Comparison of ENCODE assay signal across 16 cellular contexts in the genomic region with DNA sequence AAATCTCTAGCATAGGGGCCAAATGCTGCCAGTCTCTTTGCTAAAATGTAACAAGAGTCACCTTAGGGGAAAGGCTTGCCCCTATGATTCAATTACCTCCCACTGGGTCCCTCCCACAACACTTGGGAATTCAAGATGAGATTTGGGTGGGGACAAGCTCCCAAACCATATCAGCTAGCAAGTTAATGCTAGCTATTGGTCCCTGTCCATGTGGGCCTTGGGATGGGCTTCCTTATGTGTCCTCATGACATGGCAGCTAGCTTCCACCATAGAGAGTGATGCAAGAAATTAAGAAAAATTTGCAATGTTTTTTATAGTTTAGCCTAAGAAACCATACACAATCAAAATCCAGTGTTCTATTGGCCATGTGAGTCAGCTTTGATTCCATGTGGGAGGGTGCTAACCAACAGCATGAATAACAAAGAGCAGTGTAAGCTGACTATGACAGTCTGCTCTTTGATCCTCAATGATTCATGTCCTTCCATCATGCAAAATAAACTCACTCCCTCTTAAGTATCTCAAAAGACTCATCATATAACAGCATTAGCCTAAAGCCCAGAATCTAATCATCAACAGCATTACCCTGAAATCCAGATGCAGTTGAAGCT. TPM values are rescaled to one million over a fixed set of nuclear protein-coding genes. Genes with fewer than 3 reads are reported as not detected.
DNase-seq lines count a peak whose midpoint lies in the region; ATAC-seq and TF ChIP-seq lines count a peak whose summit lies in the region.
"Had no signal": no experiment of that assay in that cellular context is flagged by ENCODE, and none has a peak within 500 bp of the region (broad histone marks: within the 10 kb centered on the region; RNA-seq: fewer than 3 reads in every experiment).

No MANE protein-coding gene starts in this region.

- no peak overlapping the region for H3K4me3 ChIP-seq in lower leg skin (ENCODE audit: low read depth, poor library complexity, severe bottlenecking)
- H3K4me3 ChIP-seq: cardiac muscle cell, neural progenitor cell, spleen had no signal

- peaks cover 41% of the 10 kb centered on the region for H3K36me3 Mint-ChIP-seq in natural killer cell treated with Interleukin-12 subunit alpha and Interleukin-12 subunit beta and Interleukin-15 and Interleukin-18, amount 100 ng/mL, for 72 hours
- peaks cover 24% of the 10 kb centered on the region for H3K36me3 Mint-ChIP-seq in natural killer cell
- H3K36me3 Mint-ChIP-seq in activated T-helper 17 cell treated with anti-CD3 and anti-CD28 coated beads, Interleukin-2, amount 50 U/mL, for 72 hours (ENCODE audit: low read depth): no peaks in the 10 kb centered on the region

- peaks cover 9 to 10% of the 10 kb centered on the region in 2 donors for H3K4me1 Mint-ChIP-seq in natural killer cell treated with Interleukin-12 subunit alpha and Interleukin-12 subunit beta and Interleukin-15 and Interleukin-18, amount 100 ng/mL, for 72 hours (ENCODE audit: low read depth in 2 of 2)
- peaks cover 0 to 6% of the 10 kb centered on the region in 2 donors for H3K4me1 Mint-ChIP-seq in natural killer cell
- no peaks in the 10 kb centered on the region for H3K4me1 Mint-ChIP-seq in activated T-helper 17 cell treated with anti-CD3 and anti-CD28 coated beads, Interleukin-2, amount 50 U/mL, for 72 hours
- H3K4me1 Mint-ChIP-seq: neural progenitor cell; stimulated activated memory B cell treated with anti-CD40 and anti-IgM and Interleukin-4, amounts not matched to agents 10 μg/mL and 1 μg/mL and 100 μg/mL, for 72 hours had no signal

- peak overlapping the region; percentile 12 for H3K27ac ChIP-seq in temporal lobe (ENCODE audit: low read depth, low read length)
- H3K27ac ChIP-seq: cardiac muscle cell, neural progenitor cell, spleen had no signal

- TF ChIP-seq CTCF in natural killer cell (IDR thresholded peaks at IDR 0.05): no peak
- no peak for TF ChIP-seq CTCF in lower leg skin (IDR thresholded peaks at IDR 0.05)

- H3K27ac Mint-ChIP-seq in natural killer cell treated with Interleukin-12 subunit alpha and Interleukin-12 subunit beta and Interleukin-15 and Interleukin-18, amount 100 ng/mL, for 72 hours: no peak overlapping the region
- H3K27ac Mint-ChIP-seq in natural killer cell: no peak overlapping the region
- peak overlapping the region; percentile 48 for H3K27ac Mint-ChIP-seq in activated T-helper 17 cell treated with anti-CD3 and anti-CD28 coated beads, Interleukin-2, amount 50 U/mL, for 72 hours
- H3K27ac Mint-ChIP-seq: neural progenitor cell; stimulated activated memory B cell treated with anti-CD40 and anti-IgM and Interleukin-4, amounts not matched to agents 10 μg/mL and 1 μg/mL and 100 μg/mL, for 72 hours had no signal

- ATAC-seq in natural killer cell treated with Interleukin-12 subunit alpha and Interleukin-12 subunit beta and Interleukin-15 and Interleukin-18, amount 100 ng/mL, for 72 hours: peak; percentile 17 to 62
- no peak for ATAC-seq in natural killer cell
- peak; percentile 100 for ATAC-seq in activated T-helper 17 cell treated with anti-CD3 and anti-CD28 coated beads, Interleukin-2, amount 50 U/mL, for 72 hours (replicated peaks)
- ATAC-seq: left ventricle myocardium superior; Panc1; stimulated activated memory B cell treated with anti-CD40 and anti-IgM and Interleukin-4, amounts not matched to agents 10 μg/mL and 1 μg/mL and 100 μg/mL, for 72 hours had no signal

- intact Hi-C loops in natural killer cell (cut with micrococcal nuclease): no loop called here
- intact Hi-C loops in lower leg skin (cut with DNase I; ENCODE audit: low total_unique reads): loop anchor here (5.0 kb wide), 1 partner anchor 770 kb away; no protein-coding TSS in a partner anchor

- no peak overlapping the region for H3K4me3 Mint-ChIP-seq in natural killer cell treated with Interleukin-12 subunit alpha and Interleukin-12 subunit beta and Interleukin-15 and Interleukin-18, amount 100 ng/mL, for 72 hours
- no peak overlapping the region for H3K4me3 Mint-ChIP-seq in natural killer cell
- H3K4me3 Mint-ChIP-seq in activated T-helper 17 cell treated with anti-CD3 and anti-CD28 coated beads, Interleukin-2, amount 50 U/mL, for 72 hours: peak overlapping the region; percentile 10
- H3K4me3 Mint-ChIP-seq: neural progenitor cell; stimulated activated memory B cell treated with anti-CD40 and anti-IgM and Interleukin-4, amounts not matched to agents 10 μg/mL and 1 μg/mL and 100 μg/mL, for 72 hours had no signal

- no peak for TF ChIP-seq POLR2A in lower leg skin (IDR thresholded peaks at IDR 0.05)

- no peak for DNase-seq in natural killer cell treated with Interleukin-12 subunit alpha and Interleukin-12 subunit beta and Interleukin-15 and Interleukin-18, amount 100 ng/mL, for 72 hours (ENCODE audit: low spot score)
- DNase-seq in natural killer cell (no peak), foreskin melanocyte (peak; percentile 48), GOT3 (lab: John Stamatoyannopoulos, UW) (no peak), SHP77 (lab: John Stamatoyannopoulos, UW) (no peak), lower leg skin (ENCODE audit: low spot score in 2 of 2) (no peak)
- DNase-seq: left ventricle myocardium superior, MV-4-11, NCI-H446 treated with DMSO at 0.1 percent for 48 hours, spleen had no signal

- H3K9me3 Mint-ChIP-seq in natural killer cell treated with Interleukin-12 subunit alpha and Interleukin-12 subunit beta and Interleukin-15 and Interleukin-18, amount 100 ng/mL, for 72 hours: peaks cover 4% of the 10 kb centered on the region
- H3K9me3 Mint-ChIP-seq in natural killer cell: peaks cover 6 to 7% of the 10 kb centered on the region in 2 donors
- peaks cover 4% of the 10 kb centered on the region for H3K9me3 Mint-ChIP-seq in activated T-helper 17 cell treated with anti-CD3 and anti-CD28 coated beads, Interleukin-2, amount 50 U/mL, for 72 hours

- H3K27me3 Mint-ChIP-seq in natural killer cell treated with Interleukin-12 subunit alpha and Interleukin-12 subunit beta and Interleukin-15 and Interleukin-18, amount 100 ng/mL, for 72 hours: peaks cover 0 to 10% of the 10 kb centered on the region in 2 donors
- H3K27me3 Mint-ChIP-seq in natural killer cell (ENCODE audit: low read depth in 2 of 2): peaks cover 9 to 13% of the 10 kb centered on the region in 2 donors
- no peaks in the 10 kb centered on the region for H3K27me3 Mint-ChIP-seq in activated T-helper 17 cell treated with anti-CD3 and anti-CD28 coated beads, Interleukin-2, amount 50 U/mL, for 72 hours

RNA-seq across cellular contexts. Expression of a gene that starts 21.7 kb away (rescaled TPM):
- total RNA-seq in natural killer cell treated with Interleukin-12 subunit alpha and Interleukin-12 subunit beta and Interleukin-15 and Interleukin-18, amount 100 ng/mL, for 72 hours: 1 to 10 TPM in 1 of 2 donors, under 1 TPM in 1; 0.86 to 1.5 TPM
- 1 to 10 TPM; 4.0 to 8.0 (median 4.5) TPM for total RNA-seq in natural killer cell
- total RNA-seq in activated T-helper 17 cell treated with anti-CD3 and anti-CD28 coated beads, Interleukin-2, amount 50 U/mL, for 72 hours: under 1 TPM; 0.15 to 0.19 TPM
- total RNA-seq in temporal lobe: 16.2 TPM
- 1 to 10 TPM in 2 of 4 donors, under 1 TPM in 2; 0.30 to 4.7 (median 1.1) TPM for total RNA-seq in lower leg skin
- total RNA-seq: cardiac muscle cell, left ventricle myocardium superior had no signal

Comparison
In these comparisons a context has a peak if more than half of its experiments do, and no peak if none do; other contexts are left out.
1. ATAC-seq: peak in natural killer cell treated with Interleukin-12 subunit alpha and Interleukin-12 subunit beta and Interleukin-15 and Interleukin-18, amount 100 ng/mL, for 72 hours (2 of 2) and activated T-helper 17 cell treated with anti-CD3 and anti-CD28 coated beads, Interleukin-2, amount 50 U/mL, for 72 hours (single experiment); none in natural killer cell (0 of 3).